22 cellular contexts compared by ENCODE assay signal in genomic region chr4:87003266-87003665, GRCh38.
"Had no signal": no experiment of that assay in that cellular context is flagged by ENCODE, and none has a peak within 500 bp of the region (broad histone marks: within the 10 kb centered on the region; RNA-seq: fewer than 3 reads in every experiment).

No MANE protein-coding gene starts in this region.

- H3K9me3 ChIP-seq: adrenal gland, breast epithelium, neutrophil had no signal

- H3K4me3 Mint-ChIP-seq: activated T-cell treated with anti-CD3 and anti-CD28 coated beads, Interleukin-2, amount 50 U/mL, for 72 hours; mesothelial cell of epicardium; natural killer cell treated with Interleukin-12 subunit alpha and Interleukin-12 subunit beta and Interleukin-15 and Interleukin-18, amount 100 ng/mL, for 72 hours; stimulated activated naive B cell treated with anti-CD40 and anti-IgM and Interleukin-4, amounts not matched to agents 10 μg/mL and 1 μg/mL and 100 μg/mL, for 72 hours had no signal

- H3K27me3 Mint-ChIP-seq: natural killer cell treated with Interleukin-12 subunit alpha and Interleukin-12 subunit beta and Interleukin-15 and Interleukin-18, amount 100 ng/mL, for 72 hours; stimulated activated naive B cell treated with anti-CD40 and anti-IgM and Interleukin-4, amounts not matched to agents 10 μg/mL and 1 μg/mL and 100 μg/mL, for 72 hours had no signal

- H2AFZ ChIP-seq: parathyroid adenoma had no signal

- H3K4me2 ChIP-seq: smooth muscle cell had no signal

- H3K27ac ChIP-seq: adrenal gland, breast epithelium, coronary artery, neutrophil, parathyroid adenoma had no signal

- H3K27ac Mint-ChIP-seq: activated naive CD4-positive, alpha-beta T cell treated with anti-CD3 and anti-CD28 coated beads, Interleukin-2, amount 50 U/mL, for 72 hours; mesothelial cell of epicardium; stimulated activated naive B cell treated with anti-CD40 and anti-IgM and Interleukin-4, amounts not matched to agents 10 μg/mL and 1 μg/mL and 100 μg/mL, for 72 hours had no signal

- H3K27me3 ChIP-seq: adrenal gland, breast epithelium, neutrophil had no signal

- ATAC-seq: activated naive CD4-positive, alpha-beta T cell treated with anti-CD3 and anti-CD28 coated beads, Interleukin-2, amount 50 U/mL, for 72 hours; activated T-cell treated with anti-CD3 and anti-CD28 coated beads, Interleukin-2, amount 50 U/mL, for 72 hours; natural killer cell treated with Interleukin-12 subunit alpha and Interleukin-12 subunit beta and Interleukin-15 and Interleukin-18, amount 100 ng/mL, for 72 hours; sciatic nerve; stimulated activated naive B cell treated with anti-CD40 and anti-IgM and Interleukin-4, amounts not matched to agents 10 μg/mL and 1 μg/mL and 100 μg/mL, for 72 hours had no signal

- H3K36me3 Mint-ChIP-seq: mesothelial cell of epicardium; natural killer cell treated with Interleukin-12 subunit alpha and Interleukin-12 subunit beta and Interleukin-15 and Interleukin-18, amount 100 ng/mL, for 72 hours; stimulated activated naive B cell treated with anti-CD40 and anti-IgM and Interleukin-4, amounts not matched to agents 10 μg/mL and 1 μg/mL and 100 μg/mL, for 72 hours had no signal

- DNase-seq: activated CD4-positive, alpha-beta T cell treated with anti-CD3 and anti-CD28 coated beads, Interleukin-2, amount 50 U/mL, for 1 hour; activated CD4-positive, CD25-positive, alpha-beta regulatory T cell treated with anti-CD3 and anti-CD28 coated beads, Interleukin-2, amount 50 U/mL, for 72 hours; activated CD8-positive, alpha-beta memory T cell treated with anti-CD3 and anti-CD28 coated beads, Interleukin-2, amount 50 U/mL, for 4 hours; activated gamma-delta T cell treated with Interleukin-2 at 50 U/mL for 16 hours; activated T-cell treated with anti-CD3 and anti-CD28 coated beads, Interleukin-2, amount 50 U/mL, for 72 hours; adrenal gland; erythroblast; foreskin melanocyte; glutamatergic neuron; hypothalamus; stimulated activated CD4-positive, alpha-beta T cell treated with anti-CD3 and anti-CD28 coated beads, Interleukin-4, amount 100 ng/mL, for 24 hours; stimulated activated naive B cell treated with anti-CD40 and anti-IgM and Interleukin-4, amounts not matched to agents 10 μg/mL and 1 μg/mL and 100 μg/mL, for 72 hours had no signal

- H3K4me3 ChIP-seq: adrenal gland, breast epithelium, coronary artery, lung, smooth muscle cell had no signal

- H3K36me3 ChIP-seq: adrenal gland, breast epithelium, neutrophil had no signal

- H3K9me3 Mint-ChIP-seq: activated naive CD4-positive, alpha-beta T cell treated with anti-CD3 and anti-CD28 coated beads, Interleukin-2, amount 50 U/mL, for 72 hours; activated T-cell treated with anti-CD3 and anti-CD28 coated beads, Interleukin-2, amount 50 U/mL, for 72 hours; mesothelial cell of epicardium; natural killer cell treated with Interleukin-12 subunit alpha and Interleukin-12 subunit beta and Interleukin-15 and Interleukin-18, amount 100 ng/mL, for 72 hours; stimulated activated naive B cell treated with anti-CD40 and anti-IgM and Interleukin-4, amounts not matched to agents 10 μg/mL and 1 μg/mL and 100 μg/mL, for 72 hours had no signal

- H3K9ac ChIP-seq: parathyroid adenoma had no signal
